Comparison of ENCODE assay signal across 8 cellular contexts in genomic region chr10:94402204-94403033, GRCh38. TPM values are rescaled to one million over a fixed set of nuclear protein-coding genes. Genes with fewer than 3 reads are reported as not detected.
DNase-seq lines count a peak whose midpoint lies in the region; ATAC-seq, FAIRE-seq and TF ChIP-seq lines count a peak whose summit lies in the region.

Gene TBC1D12 (plus strand): TSS chr10:94402541. CDS start chr10:94402614, 73 bp downstream.

- intact Hi-C loops in sigmoid colon (cut with DNase I) = loop anchor here (2.0 kb wide), 2 partner anchors 40 to 42 kb away; partner anchors contain the start of gene NOC3L

- peak within 1 kb of the TSS; percentile 67 for H3K9ac ChIP-seq in SU-DHL-6 (ENCODE audit: low read length)

- peak within 1 kb of the TSS; percentile 87 for H3K4me3 ChIP-seq in SU-DHL-6 (ENCODE audit: insufficient read depth, low read length, poor library complexity, severe bottlenecking)
- H3K4me3 ChIP-seq in bronchial epithelial cell (ENCODE audit: low read depth, low read length) = peak within 1 kb of the TSS; percentile 61
- H3K4me3 ChIP-seq in iPS-18c (ENCODE audit: insufficient read depth, low read depth, low read length) = peak within 1 kb of the TSS; percentile 93
- H3K4me3 ChIP-seq in sigmoid colon = peak within 1 kb of the TSS; percentile 61 to 91 (median 81)

- H4K20me1 ChIP-seq in SU-DHL-6 (ENCODE audit: low read depth, low read length) = no peaks in the 10 kb centered on the region

- no peaks in the 10 kb centered on the region for H3F3A ChIP-seq in SU-DHL-6 (ENCODE audit: insufficient read depth)

- peak; percentile 38 to 64 for TF ChIP-seq POLR2A in sigmoid colon (IDR thresholded peaks at IDR 0.05)

- H2AFZ ChIP-seq in SU-DHL-6 (ENCODE audit: low read depth, low read length, severe bottlenecking) = peak within 1 kb of the TSS; percentile 99

- peaks cover 0 to 19% (median 14%) of the 10 kb centered on the region in 4 donors for H3K4me1 ChIP-seq in sigmoid colon

- H3K79me2 ChIP-seq in SU-DHL-6 (ENCODE audit: insufficient read depth, low read length) = no peaks in the 10 kb centered on the region

- 1% methylated on average over 82 of the region's 82 CpGs for WGBS in sigmoid colon, 2 donors

- H3K27me3 ChIP-seq in SU-DHL-6 (ENCODE audit: low read length) (no peaks in the 10 kb centered on the region), bronchial epithelial cell (ENCODE audit: control insufficient read depth, insufficient read depth, low read length) (no peaks in the 10 kb centered on the region), sigmoid colon (no peaks in the 10 kb centered on the region)

- no peak for FAIRE-seq in bronchial epithelial cell (lab: Jason Lieb, UNC)

- no peaks in the 10 kb centered on the region for H3K9me2 ChIP-seq in SU-DHL-6 (replicated peaks; ENCODE audit: insufficient read depth, low read length)

- H3K36me3 ChIP-seq in SU-DHL-6 (ENCODE audit: low read length) = no peaks in the 10 kb centered on the region
- H3K36me3 ChIP-seq in bronchial epithelial cell (ENCODE audit: control insufficient read depth, insufficient read depth, low read length) = no peaks in the 10 kb centered on the region
- no peaks in the 10 kb centered on the region for H3K36me3 ChIP-seq in sigmoid colon

- DNase-seq in activated CD4-positive, alpha-beta T cell treated with anti-CD3 and anti-CD28 coated beads for 4 hours = peak; percentile 9 to 11
- no peak for DNase-seq in activated CD4-positive, alpha-beta T cell treated with anti-CD3 and anti-CD28 coated beads for 1 hour
- peak; percentile 90 to 95 (median 91) for DNase-seq in NCI-H1417 (lab: John Stamatoyannopoulos, UW)
- peak; percentile 91 for DNase-seq in bronchial epithelial cell (ENCODE audit: low read depth)
- peak; percentile 98 for DNase-seq in sigmoid colon

- peak within 1 kb of the TSS; percentile 44 for H3K27ac ChIP-seq in SU-DHL-6 (ENCODE audit: low read depth, low read length)
- H3K27ac ChIP-seq in sigmoid colon = peak within 1 kb of the TSS; percentile 85 to 98 (median 96)

- H3K4me2 ChIP-seq in SU-DHL-6 (ENCODE audit: low read depth, low read length, poor library complexity, severe bottlenecking) = peak within 1 kb of the TSS; percentile 86

- H3K9me3 ChIP-seq in SU-DHL-6 (ENCODE audit: insufficient read depth, low read length) (no peaks in the 10 kb centered on the region), iPS-18c (ENCODE audit: control insufficient read depth, insufficient read depth, low read length) (peaks cover 2% of the 10 kb centered on the region), sigmoid colon (no peaks in the 10 kb centered on the region)

- no peak for TF ChIP-seq EP300 in sigmoid colon (IDR thresholded peaks at IDR 0.05)

- TF ChIP-seq CTCF in SU-DHL-6 (IDR thresholded peaks at IDR 0.05; ENCODE audit: insufficient read depth, low read length, poor library complexity, severe bottlenecking) (no peak), bronchial epithelial cell (IDR thresholded peaks at IDR 0.05; ENCODE audit: insufficient read depth, low read length, severe bottlenecking) (no peak), sigmoid colon (IDR thresholded peaks at IDR 0.05) (no peak)

- peak; percentile 80 for ATAC-seq in HG02759 (IDR thresholded peaks at IDR 0.05; ENCODE audit: unreplicated experiment)

RNA-seq across cellular contexts. Expression of gene TBC1D12, which starts in this region (rescaled TPM):
- total RNA-seq in bronchial epithelial cell (10.8 and 11.3 TPM in 2 replicates), sigmoid colon (10 to 100 TPM; 16.3 to 24.4 (median 19.1) TPM)
- 10 to 100 TPM in 2 of 3 donors, 1 to 10 TPM in 1; 5.5 to 13.2 (median 10.8) TPM for polyA plus RNA-seq in sigmoid colon
